Comparison of ENCODE assay signal across 8 cellular contexts in the genomic region with DNA sequence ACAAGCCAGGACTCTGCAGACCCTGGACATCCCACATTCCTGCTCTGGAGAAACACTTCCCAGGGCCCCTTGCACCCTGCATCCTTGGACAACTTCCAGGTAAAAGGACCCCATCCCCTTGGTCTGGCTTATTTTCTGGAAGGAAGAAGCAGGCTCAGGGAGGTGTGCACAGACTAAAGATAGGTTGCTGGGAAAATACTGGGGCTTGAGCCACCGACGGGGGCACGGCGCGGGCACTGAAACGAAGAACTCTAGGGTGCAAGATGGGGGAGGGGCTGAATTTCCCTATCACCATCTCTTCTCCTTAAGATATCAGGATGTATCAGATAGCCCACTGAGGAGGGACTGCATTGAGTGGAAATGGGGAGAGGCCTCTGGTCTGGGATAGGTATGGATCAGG. TPM values are rescaled to one million over a fixed set of nuclear protein-coding genes. Genes with fewer than 3 reads are reported as not detected.
DNase-seq lines count a peak whose midpoint lies in the region; ATAC-seq, FAIRE-seq and TF ChIP-seq lines count a peak whose summit lies in the region.

No MANE protein-coding gene starts in this region.

- ATAC-seq in central memory CD8-positive, alpha-beta T cell (replicated peaks; ENCODE audit: extremely low read depth, poor library complexity, severe bottlenecking): no peak
- ATAC-seq in naive B cell (ENCODE audit: low read depth in 2 of 2): no peak
- ATAC-seq in GM19452 (IDR thresholded peaks at IDR 0.05; ENCODE audit: unreplicated experiment): no peak
- ATAC-seq in HG02870 (IDR thresholded peaks at IDR 0.05; ENCODE audit: unreplicated experiment): no peak
- no peak for ATAC-seq in HG03521 (IDR thresholded peaks at IDR 0.05; ENCODE audit: unreplicated experiment)

- no peak for FAIRE-seq in urothelium cell line (lab: Jason Lieb, UNC)

- POLR2A ChIA-PET in AG04450 (lab: Yijun Ruan, JAX): no interaction called here

- H3K9me3 Mint-ChIP-seq in IgD-negative memory B cell (no peaks in the 10 kb centered on the region), naive B cell (no peaks in the 10 kb centered on the region)
- H3K9me3 Mint-ChIP-seq in central memory CD8-positive, alpha-beta T cell: no peaks in the 10 kb centered on the region

- H3K4me1 Mint-ChIP-seq in IgD-negative memory B cell (peaks cover 4 to 11% (median 9%) of the 10 kb centered on the region in 3 donors), naive B cell (peaks cover 18 to 24% (median 22%) of the 10 kb centered on the region in 3 donors)
- H3K4me1 Mint-ChIP-seq in central memory CD8-positive, alpha-beta T cell: peaks cover 21% of the 10 kb centered on the region

- no peak overlapping the region for H3K27ac ChIP-seq in AG04450 (ENCODE audit: low read depth, low read length)

- H3K27me3 Mint-ChIP-seq in IgD-negative memory B cell: no peaks in the 10 kb centered on the region
- H3K27me3 Mint-ChIP-seq in central memory CD8-positive, alpha-beta T cell: no peaks in the 10 kb centered on the region
- H3K27me3 Mint-ChIP-seq in naive B cell: no peaks in the 10 kb centered on the region

- H3K4me3 Mint-ChIP-seq in IgD-negative memory B cell: peak overlapping the region; percentile 78 to 94 (median 87)
- H3K4me3 Mint-ChIP-seq in central memory CD8-positive, alpha-beta T cell: peak overlapping the region; percentile 90
- peak overlapping the region; percentile 82 to 94 (median 90) for H3K4me3 Mint-ChIP-seq in naive B cell

- DNase-seq in AG04450 (ENCODE audit: low read depth, low spot score) (no peak), naive B cell (no peak), urothelium cell line (ENCODE audit: low spot score) (no peak)
- DNase-seq in central memory CD8-positive, alpha-beta T cell (ENCODE audit: low spot score in 2 of 2): no peak

- H3K36me3 Mint-ChIP-seq in IgD-negative memory B cell (no peaks in the 10 kb centered on the region), naive B cell (peaks cover 0 to 8% of the 10 kb centered on the region in 2 donors)
- peaks cover 6% of the 10 kb centered on the region for H3K36me3 Mint-ChIP-seq in central memory CD8-positive, alpha-beta T cell (ENCODE audit: insufficient read depth)

- H3K9me3 ChIP-seq in AG04450 (ENCODE audit: control insufficient read depth, insufficient read depth, low read length): no peaks in the 10 kb centered on the region

- CTCF ChIA-PET in AG04450 (lab: Charles Lee): interaction anchor here (1.0 to 4.6 kb wide), 4 partner anchors 8 to 411 kb away, joined by 3 to 37 read pairs (median 10); a partner anchor contains a TSS

- TF ChIP-seq CTCF in AG04450 (IDR thresholded peaks at IDR 0.05; ENCODE audit: low read depth, low read length): no peak

- H3K4me3 ChIP-seq in AG04450 (ENCODE audit: low read depth, low read length): peak overlapping the region; percentile 78

- peak overlapping the region in 1 of 3 donors; percentile 3 for H3K27ac Mint-ChIP-seq in IgD-negative memory B cell
- peak overlapping the region; percentile 81 for H3K27ac Mint-ChIP-seq in central memory CD8-positive, alpha-beta T cell (ENCODE audit: low read depth)
- peak overlapping the region in 2 of 6 donors; percentile 53 to 75 for H3K27ac Mint-ChIP-seq in naive B cell

- no peaks in the 10 kb centered on the region for H3K27me3 ChIP-seq in AG04450 (ENCODE audit: control insufficient read depth, insufficient read depth, low read length)

RNA-seq across cellular contexts. Expression of a gene that starts 0.8 kb away (rescaled TPM):
- polyA plus RNA-seq in AG04450 (2011; rRNA removed) (2.2 and 2.6 TPM in 2 replicates), IgD-negative memory B cell (2.9 TPM), naive B cell (ENCODE audit: low read depth in 6 of 6) (1 to 10 TPM in 5 of 6 donors, not detected in 1; 1.5 to 3.3 (median 1.8) TPM)
- polyA minus RNA-seq in AG04450 (2011; rRNA and poly(A)+ RNA removed): 3.1 and 3.4 TPM in 2 replicates

RNA-seq across cellular contexts. Expression of a gene that starts 1.7 kb away (rescaled TPM):
- polyA plus RNA-seq in AG04450 (2011; rRNA removed): 0.12 TPM in 1 of 2 replicates, not detected in the other
- not detected in 2 replicates for polyA minus RNA-seq in AG04450 (2011; rRNA and poly(A)+ RNA removed)
- not detected for polyA plus RNA-seq in IgD-negative memory B cell
- not detected for polyA plus RNA-seq in naive B cell (ENCODE audit: low read depth in 6 of 6)

RNA-seq across cellular contexts. Expression of a gene that starts 8.6 kb away (rescaled TPM):
- polyA plus RNA-seq in AG04450 (2011; rRNA removed): 165 and 192 TPM in 2 replicates
- 49.3 and 52.0 TPM in 2 replicates for polyA minus RNA-seq in AG04450 (2011; rRNA and poly(A)+ RNA removed)
- polyA plus RNA-seq in IgD-negative memory B cell: 387 TPM
- polyA plus RNA-seq in naive B cell (ENCODE audit: low read depth in 6 of 6): 100 to 1,000 TPM; 366 to 456 (median 377) TPM

RNA-seq across cellular contexts. Expression of a gene that starts 31.7 kb away (rescaled TPM):
- polyA plus RNA-seq in AG04450 (2011; rRNA removed) (not detected in 2 replicates), IgD-negative memory B cell (not detected), naive B cell (ENCODE audit: low read depth in 6 of 6) (not detected)
- polyA minus RNA-seq in AG04450 (2011; rRNA and poly(A)+ RNA removed): not detected in 2 replicates

RNA-seq across cellular contexts. Expression of a gene that starts 43.5 kb away (rescaled TPM):
- polyA plus RNA-seq in AG04450 (2011; rRNA removed) (3.9 and 4.3 TPM in 2 replicates), IgD-negative memory B cell (196 TPM), naive B cell (ENCODE audit: low read depth in 6 of 6) (100 to 1,000 TPM in 1 of 6 donors, 10 to 100 TPM in 5; 52.3 to 145 (median 72.6) TPM)
- polyA minus RNA-seq in AG04450 (2011; rRNA and poly(A)+ RNA removed): 4.4 and 8.0 TPM in 2 replicates
